10 cellular contexts compared by ENCODE assay signal in the genomic region with DNA sequence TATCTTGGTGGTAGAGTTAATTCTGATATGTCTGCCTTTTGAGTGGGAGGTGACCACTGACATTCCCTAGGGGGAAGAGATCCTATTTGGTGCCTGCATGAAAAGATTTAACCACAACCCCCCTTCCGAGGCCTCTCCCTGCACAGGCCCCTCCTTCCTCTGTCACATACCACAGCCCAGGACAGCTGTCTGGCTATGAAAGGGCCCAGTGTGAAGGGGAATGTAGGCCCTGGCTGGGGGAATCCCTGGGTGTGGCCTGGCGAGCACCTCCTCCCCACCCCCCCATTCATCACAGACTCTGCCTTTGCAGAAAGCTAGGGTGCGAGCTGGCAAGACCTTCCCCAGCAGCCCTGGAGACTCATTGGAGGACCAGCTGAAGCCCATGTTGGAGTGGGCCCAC.
DNase-seq lines count a peak whose midpoint lies in the region; ATAC-seq lines count a peak whose summit lies in the region.
"Had no signal": no experiment of that assay in that cellular context is flagged by ENCODE, and none has a peak within 500 bp of the region (broad histone marks: within the 10 kb centered on the region; RNA-seq: fewer than 3 reads in every experiment).

No MANE protein-coding gene starts in this region.

- no peaks in the 10 kb centered on the region for H4K20me1 ChIP-seq in BLaER1

- no peaks in the 10 kb centered on the region for H3K27me3 Mint-ChIP-seq in stimulated activated naive B cell treated with anti-CD40 and anti-IgM and Interleukin-4, amounts not matched to agents 10 μg/mL and 1 μg/mL and 100 μg/mL, for 72 hours

- no peaks in the 10 kb centered on the region for H3K27me3 ChIP-seq in BLaER1
- H3K27me3 ChIP-seq: neutrophil had no signal

- H3K9me3 Mint-ChIP-seq in stimulated activated naive B cell treated with anti-CD40 and anti-IgM and Interleukin-4, amounts not matched to agents 10 μg/mL and 1 μg/mL and 100 μg/mL, for 72 hours, result no peaks in the 10 kb centered on the region
- H3K9me3 Mint-ChIP-seq: activated naive CD4-positive, alpha-beta T cell treated with anti-CD3 and anti-CD28 coated beads, Interleukin-2, amount 50 U/mL, for 72 hours had no signal

- peaks cover 96% of the 10 kb centered on the region for H3K4me1 ChIP-seq in BLaER1

- H3K36me3 Mint-ChIP-seq in stimulated activated naive B cell treated with anti-CD40 and anti-IgM and Interleukin-4, amounts not matched to agents 10 μg/mL and 1 μg/mL and 100 μg/mL, for 72 hours, result no peaks in the 10 kb centered on the region
- H3K36me3 Mint-ChIP-seq: activated naive CD4-positive, alpha-beta T cell treated with anti-CD3 and anti-CD28 coated beads, Interleukin-2, amount 50 U/mL, for 72 hours had no signal

- H3K9ac ChIP-seq in BLaER1, result peak overlapping the region; percentile 40; the same call in 1 of the 2 replicates

- no peak overlapping the region for H3K27ac Mint-ChIP-seq in stimulated activated naive B cell treated with anti-CD40 and anti-IgM and Interleukin-4, amounts not matched to agents 10 μg/mL and 1 μg/mL and 100 μg/mL, for 72 hours

- H3K4me1 Mint-ChIP-seq in stimulated activated naive B cell treated with anti-CD40 and anti-IgM and Interleukin-4, amounts not matched to agents 10 μg/mL and 1 μg/mL and 100 μg/mL, for 72 hours, result peaks cover 40 to 53% of the 10 kb centered on the region in 2 donors

- H3K27ac ChIP-seq in BLaER1 (peak overlapping the region; percentile 66), KOPT-K1 (ENCODE audit: low read depth, low read length, poor library complexity, severe bottlenecking) (peak overlapping the region; percentile 45)
- H3K27ac ChIP-seq: neutrophil had no signal

- H3K4me3 ChIP-seq in BLaER1, result peak overlapping the region; percentile 45

- H3K36me3 ChIP-seq in BLaER1, result peaks cover 4% of the 10 kb centered on the region; the same call in 1 of the 2 replicates
- H3K36me3 ChIP-seq in KOPT-K1 (ENCODE audit: insufficient read depth, low read length), result peaks cover 93% of the 10 kb centered on the region
- H3K36me3 ChIP-seq: neutrophil had no signal

- H3K4me2 ChIP-seq in BLaER1, result peak overlapping the region; percentile 94

- ATAC-seq in GM19397 (IDR thresholded peaks at IDR 0.05; ENCODE audit: unreplicated experiment), result peak; percentile 67
- ATAC-seq in stimulated activated naive B cell treated with anti-CD40 and anti-IgM and Interleukin-4, amounts not matched to agents 10 μg/mL and 1 μg/mL and 100 μg/mL, for 72 hours (replicated peaks), result peak; percentile 95
- no peak for ATAC-seq in GM19324 (IDR thresholded peaks at IDR 0.05; ENCODE audit: low FRiP score, unreplicated experiment)

- DNase-seq in ecto neural progenitor cell (ENCODE audit: low spot score) (peak; percentile 66), RKO (ENCODE audit: low spot score) (no peak)
- DNase-seq in stimulated activated naive B cell treated with anti-CD40 and anti-IgM and Interleukin-4, amounts not matched to agents 10 μg/mL and 1 μg/mL and 100 μg/mL, for 72 hours, result peak; percentile 85
- no peak for DNase-seq in effector CD8-positive, alpha-beta T cell (lab: John Stamatoyannopoulos, UW)

- no peaks in the 10 kb centered on the region for H3K9me3 ChIP-seq in BLaER1
- no peaks in the 10 kb centered on the region for H3K9me3 ChIP-seq in KOPT-K1 (ENCODE audit: insufficient read depth, low read length, poor library complexity, severe bottlenecking)
- H3K9me3 ChIP-seq: neutrophil had no signal

- peak overlapping the region; percentile 25 to 30 for H3K4me3 Mint-ChIP-seq in stimulated activated naive B cell treated with anti-CD40 and anti-IgM and Interleukin-4, amounts not matched to agents 10 μg/mL and 1 μg/mL and 100 μg/mL, for 72 hours

Comparison
In these comparisons a context has a peak if more than half of its experiments do, and no peak if none do; other contexts are left out.
1. DNase-seq: peak in ecto neural progenitor cell (single experiment) and stimulated activated naive B cell treated with anti-CD40 and anti-IgM and Interleukin-4, amounts not matched to agents 10 μg/mL and 1 μg/mL and 100 μg/mL, for 72 hours (single experiment); none in RKO (single experiment) and effector CD8-positive, alpha-beta T cell (single experiment).